ENCODE assay signal across 19 cellular contexts in the genomic region with DNA sequence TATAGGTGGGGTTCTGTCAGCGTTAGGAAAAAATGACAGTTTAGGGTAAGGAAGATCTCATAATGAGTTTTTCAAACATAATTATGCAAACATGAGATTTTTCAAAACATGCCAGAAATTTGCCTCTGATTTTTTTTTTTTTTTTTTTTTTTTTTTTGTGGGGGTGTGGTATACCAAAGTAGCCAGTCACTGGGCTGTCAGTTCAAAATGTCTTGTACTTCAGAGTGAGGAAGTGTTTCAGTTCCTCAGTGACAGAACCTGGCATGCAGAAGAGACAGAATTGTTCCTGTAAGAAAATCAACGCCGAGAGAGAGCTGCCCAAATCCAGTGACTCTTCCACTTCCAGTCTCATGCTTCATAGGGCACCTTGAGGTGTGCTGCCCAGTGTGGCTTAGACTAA. TPM values are rescaled to one million over a fixed set of nuclear protein-coding genes. Genes with fewer than 3 reads are reported as not detected.
DNase-seq lines count a peak whose midpoint lies in the region; ATAC-seq and TF ChIP-seq lines count a peak whose summit lies in the region.
"Had no signal": no experiment of that assay in that cellular context is flagged by ENCODE, and none has a peak within 500 bp of the region (broad histone marks: within the 10 kb centered on the region; RNA-seq: fewer than 3 reads in every experiment).

No MANE protein-coding gene starts in this region.

- ATAC-seq in GM18909 (IDR thresholded peaks at IDR 0.05; ENCODE audit: poor library complexity, unreplicated experiment) (peak; percentile 45), HG02884 (IDR thresholded peaks at IDR 0.05; ENCODE audit: unreplicated experiment) (no peak), GM19328 (IDR thresholded peaks at IDR 0.05; ENCODE audit: unreplicated experiment) (no peak)
- ATAC-seq: stimulated activated effector memory CD8-positive, alpha-beta T cell treated with anti-CD3 and anti-CD28 coated beads, Interleukin-12 subunit alpha, Interleukin-12 subunit beta, amount 100 ng/mL, for 72 hours; upper lobe of right lung had no signal

- peaks cover 6% of the 10 kb centered on the region for H3K79me2 ChIP-seq in DOHH2 (ENCODE audit: control insufficient read depth, low read length)

- TF ChIP-seq CTCF in DOHH2 (IDR thresholded peaks at IDR 0.05; ENCODE audit: low read depth, low read length, poor library complexity, severe bottlenecking): no peak

- H3K27ac ChIP-seq in DOHH2 (ENCODE audit: low read depth, low read length): 0 out of 2 replicates have a peak overlapping the region, but pooled peaks have one; percentile 5
- H3K27ac ChIP-seq: hepatocyte, ovary, PC-9, skin epidermis, upper lobe of right lung had no signal

- H3F3A ChIP-seq in DOHH2 (ENCODE audit: control insufficient read depth, insufficient read depth): peaks cover 9% of the 10 kb centered on the region

- peaks cover 80% of the 10 kb centered on the region for H3K36me3 ChIP-seq in DOHH2 (ENCODE audit: control insufficient read depth, low read length)
- H3K36me3 ChIP-seq: ovary had no signal

- no peak for DNase-seq in NCI-H2107 treated with DMSO at 0.1 percent for 48 hours (lab: John Stamatoyannopoulos, UW; ENCODE audit: unreplicated experiment)
- DNase-seq: DMS53, KG1, mucosa of descending colon, NCI-H1417 treated with DMSO at 0.1 percent for 48 hours, NCI-H446 treated with DMSO at 0.1 percent for 48 hours, ovary, PC-9, T-helper 1 cell, upper lobe of right lung had no signal

- intact Hi-C loops in dendritic cell treated with granulocyte-macrophage colony-stimulating factor and Interleukin-4, amounts not matched to agents 40 ng/mL and 50 ng/mL, for 4 days (cut with micrococcal nuclease): no loop called here

- peaks cover 19 to 31% (median 29%) of the 10 kb centered on the region in 3 donors for H3K4me1 Mint-ChIP-seq in IgD-negative memory B cell
- H3K4me1 Mint-ChIP-seq in dendritic cell treated with granulocyte-macrophage colony-stimulating factor and Interleukin-4, amounts not matched to agents 40 ng/mL and 50 ng/mL, for 4 days (ENCODE audit: low read depth): peaks cover 6% of the 10 kb centered on the region
- H3K4me1 Mint-ChIP-seq: stimulated activated effector memory CD8-positive, alpha-beta T cell treated with anti-CD3 and anti-CD28 coated beads, Interleukin-12 subunit alpha, Interleukin-12 subunit beta, amount 100 ng/mL, for 72 hours had no signal

- H3K9me2 ChIP-seq in DOHH2 (replicated peaks; ENCODE audit: control insufficient read depth, low read length): no peaks in the 10 kb centered on the region

- H3K4me3 ChIP-seq in DOHH2 (ENCODE audit: low read length): no peak overlapping the region
- H3K4me3 ChIP-seq: hepatocyte, mucosa of descending colon, ovary, PC-9, skin epidermis, upper lobe of right lung had no signal

- H4K20me1 ChIP-seq in DOHH2 (ENCODE audit: control insufficient read depth, insufficient read depth, low read depth, low read length): no peaks in the 10 kb centered on the region

- H3K27me3 ChIP-seq in DOHH2 (ENCODE audit: control insufficient read depth, low read length): no peaks in the 10 kb centered on the region
- H3K27me3 ChIP-seq: hepatocyte, ovary, upper lobe of right lung had no signal

- peaks cover 24% of the 10 kb centered on the region for H3K4me1 ChIP-seq in DOHH2 (ENCODE audit: control insufficient read depth, low read length)
- H3K4me1 ChIP-seq: upper lobe of right lung had no signal

- H3K4me3 Mint-ChIP-seq in IgD-negative memory B cell: peak overlapping the region; percentile 65 to 84 (median 78)
- no peak overlapping the region for H3K4me3 Mint-ChIP-seq in dendritic cell treated with granulocyte-macrophage colony-stimulating factor and Interleukin-4, amounts not matched to agents 40 ng/mL and 50 ng/mL, for 4 days
- H3K4me3 Mint-ChIP-seq: stimulated activated effector memory CD8-positive, alpha-beta T cell treated with anti-CD3 and anti-CD28 coated beads, Interleukin-12 subunit alpha, Interleukin-12 subunit beta, amount 100 ng/mL, for 72 hours had no signal

- no peaks in the 10 kb centered on the region for H3K9me3 Mint-ChIP-seq in IgD-negative memory B cell
- no peaks in the 10 kb centered on the region for H3K9me3 Mint-ChIP-seq in dendritic cell treated with granulocyte-macrophage colony-stimulating factor and Interleukin-4, amounts not matched to agents 40 ng/mL and 50 ng/mL, for 4 days
- H3K9me3 Mint-ChIP-seq: stimulated activated effector memory CD8-positive, alpha-beta T cell treated with anti-CD3 and anti-CD28 coated beads, Interleukin-12 subunit alpha, Interleukin-12 subunit beta, amount 100 ng/mL, for 72 hours had no signal

- peaks cover 4% of the 10 kb centered on the region for H3K36me3 Mint-ChIP-seq in IgD-negative memory B cell
- peaks cover 90% of the 10 kb centered on the region for H3K36me3 Mint-ChIP-seq in dendritic cell treated with granulocyte-macrophage colony-stimulating factor and Interleukin-4, amounts not matched to agents 40 ng/mL and 50 ng/mL, for 4 days (ENCODE audit: low read depth)

- H3K9me3 ChIP-seq in DOHH2 (ENCODE audit: control insufficient read depth, insufficient read depth, low read length): no peaks in the 10 kb centered on the region
- H3K9me3 ChIP-seq: mucosa of descending colon, ovary, upper lobe of right lung had no signal

- H3K27me3 Mint-ChIP-seq in IgD-negative memory B cell: no peaks in the 10 kb centered on the region
- no peaks in the 10 kb centered on the region for H3K27me3 Mint-ChIP-seq in dendritic cell treated with granulocyte-macrophage colony-stimulating factor and Interleukin-4, amounts not matched to agents 40 ng/mL and 50 ng/mL, for 4 days

- no peak overlapping the region for H3K4me2 ChIP-seq in DOHH2 (ENCODE audit: low read length)
- H3K4me2 ChIP-seq: hepatocyte, PC-9 had no signal

- H3K27ac Mint-ChIP-seq in IgD-negative memory B cell: peak overlapping the region; percentile 93 to 96 (median 96)
- H3K27ac Mint-ChIP-seq in dendritic cell treated with granulocyte-macrophage colony-stimulating factor and Interleukin-4, amounts not matched to agents 40 ng/mL and 50 ng/mL, for 4 days: peak overlapping the region; percentile 78
- H3K27ac Mint-ChIP-seq: stimulated activated effector memory CD8-positive, alpha-beta T cell treated with anti-CD3 and anti-CD28 coated beads, Interleukin-12 subunit alpha, Interleukin-12 subunit beta, amount 100 ng/mL, for 72 hours had no signal

RNA-seq across cellular contexts. Expression of gene NCBP2, which starts 9.7 kb away (rescaled TPM):
- 74.1 TPM for polyA plus RNA-seq in IgD-negative memory B cell

RNA-seq across cellular contexts. Expression of gene PIGZ, which starts 36.0 kb away (rescaled TPM):
- 2.1 TPM for polyA plus RNA-seq in IgD-negative memory B cell
